ENCODE assay signal across 8 cellular contexts in the genomic region with DNA sequence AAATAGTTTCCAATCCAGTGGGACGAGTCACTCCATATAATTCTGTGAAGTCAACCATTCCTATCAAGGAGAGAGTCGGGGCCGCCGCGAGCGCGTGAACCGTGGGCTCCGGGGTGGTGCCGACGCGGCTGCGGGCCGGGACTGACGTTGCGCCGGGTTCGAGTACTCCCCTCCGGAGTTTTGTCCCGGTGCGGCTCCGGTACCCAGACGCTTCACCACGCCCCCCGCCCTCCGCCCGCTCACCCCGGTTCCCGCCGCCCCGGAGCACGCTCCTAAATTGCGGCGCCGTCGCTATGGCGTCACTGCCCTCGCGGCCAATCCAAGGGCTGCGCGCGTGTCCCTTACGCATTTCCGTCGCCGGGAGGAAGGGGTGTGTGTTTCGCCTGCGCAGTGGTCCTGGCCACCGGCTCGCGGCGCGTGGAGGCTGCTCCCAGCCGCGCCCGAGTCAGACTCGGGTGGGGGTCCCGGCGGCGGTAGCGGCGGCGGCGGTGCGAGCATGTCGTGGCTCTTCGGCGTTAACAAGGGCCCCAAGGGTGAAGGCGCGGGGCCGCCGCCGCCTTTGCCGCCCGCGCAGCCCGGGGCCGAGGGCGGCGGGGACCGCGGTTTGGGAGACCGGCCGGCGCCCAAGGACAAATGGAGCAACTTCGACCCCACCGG. TPM values are rescaled to one million over a fixed set of nuclear protein-coding genes. Genes with fewer than 3 reads are reported as not detected.
A peak's percentile ranks its signal among the peaks of the same experiment; 100 is the strongest.
DNase-seq lines count a peak whose midpoint lies in the region; ATAC-seq and TF ChIP-seq lines count a peak whose summit lies in the region.

A gene with protein sequence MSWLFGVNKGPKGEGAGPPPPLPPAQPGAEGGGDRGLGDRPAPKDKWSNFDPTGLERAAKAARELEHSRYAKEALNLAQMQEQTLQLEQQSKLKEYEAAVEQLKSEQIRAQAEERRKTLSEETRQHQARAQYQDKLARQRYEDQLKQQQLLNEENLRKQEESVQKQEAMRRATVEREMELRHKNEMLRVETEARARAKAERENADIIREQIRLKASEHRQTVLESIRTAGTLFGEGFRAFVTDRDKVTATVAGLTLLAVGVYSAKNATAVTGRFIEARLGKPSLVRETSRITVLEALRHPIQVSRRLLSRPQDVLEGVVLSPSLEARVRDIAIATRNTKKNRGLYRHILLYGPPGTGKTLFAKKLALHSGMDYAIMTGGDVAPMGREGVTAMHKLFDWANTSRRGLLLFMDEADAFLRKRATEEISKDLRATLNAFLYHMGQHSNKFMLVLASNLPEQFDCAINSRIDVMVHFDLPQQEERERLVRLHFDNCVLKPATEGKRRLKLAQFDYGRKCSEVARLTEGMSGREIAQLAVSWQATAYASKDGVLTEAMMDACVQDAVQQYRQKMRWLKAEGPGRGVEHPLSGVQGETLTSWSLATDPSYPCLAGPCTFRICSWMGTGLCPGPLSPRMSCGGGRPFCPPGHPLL (plus strand): TSS at position 377 of the 657 bp plus-strand sequence. CDS start 120 bp downstream, at position 497.

- no peak for TF ChIP-seq CTCF in natural killer cell (IDR thresholded peaks at IDR 0.05)

- peak within 1 kb of the TSS; percentile 89 for H3K4me3 Mint-ChIP-seq in natural killer cell

- intact Hi-C loops in natural killer cell (cut with micrococcal nuclease) = no loop called here

- no peaks in the 10 kb centered on the region for H3K9me3 Mint-ChIP-seq in natural killer cell

- peak; percentile 92 to 95 (median 92) for ATAC-seq in natural killer cell

- H3K27ac Mint-ChIP-seq in natural killer cell = peak within 1 kb of the TSS; percentile 80 to 86

- H3K4me1 Mint-ChIP-seq in natural killer cell = peaks cover 8 to 25% of the 10 kb centered on the region in 2 donors

- TF ChIP-seq POLR2A in Raji (IDR thresholded peaks at IDR 0.05; ENCODE audit: insufficient read depth, low read depth, low read length) = peak; percentile 90

- DNase-seq in EL = peak; percentile 89
- peak; percentile 96 for DNase-seq in H4 (ENCODE audit: low spot score)
- peak; percentile 89 for DNase-seq in LoVo (ENCODE audit: low spot score)
- DNase-seq in activated T-helper 9 cell treated with anti-CD3 and anti-CD28 coated beads, Interleukin-2, amount 50 U/mL, for 16 hours (ENCODE audit: low read depth) = peak; percentile 86
- peak; percentile 88 for DNase-seq in fibroblast of peridontal ligament (ENCODE audit: extremely low read depth)
- DNase-seq in natural killer cell = peak; percentile 83
- peak; percentile 81 to 89 (median 85) for DNase-seq in stimulated activated naive CD4-positive, alpha-beta T cell (lab: John Stamatoyannopoulos, UW)

- H3K36me3 Mint-ChIP-seq in natural killer cell = no peaks in the 10 kb centered on the region

- no peaks in the 10 kb centered on the region for H3K27me3 Mint-ChIP-seq in natural killer cell (ENCODE audit: low read depth in 2 of 2)

RNA-seq across cellular contexts. Expression of the gene that starts here (rescaled TPM):
- total RNA-seq in H4 (2014; rRNA removed; shearing (Covaris generic)) = 4.4 and 5.7 TPM in 2 replicates
- 10 to 100 TPM; 31.9 to 52.4 (median 42.9) TPM for total RNA-seq in natural killer cell

Comparison
In these comparisons a context has a peak if more than half of its experiments do, and no peak if none do; other contexts are left out.
1. Peak in every context shown above with its lines: DNase-seq and ATAC-seq.